ENCODE assay signal across 10 cellular contexts in the genomic region with DNA sequence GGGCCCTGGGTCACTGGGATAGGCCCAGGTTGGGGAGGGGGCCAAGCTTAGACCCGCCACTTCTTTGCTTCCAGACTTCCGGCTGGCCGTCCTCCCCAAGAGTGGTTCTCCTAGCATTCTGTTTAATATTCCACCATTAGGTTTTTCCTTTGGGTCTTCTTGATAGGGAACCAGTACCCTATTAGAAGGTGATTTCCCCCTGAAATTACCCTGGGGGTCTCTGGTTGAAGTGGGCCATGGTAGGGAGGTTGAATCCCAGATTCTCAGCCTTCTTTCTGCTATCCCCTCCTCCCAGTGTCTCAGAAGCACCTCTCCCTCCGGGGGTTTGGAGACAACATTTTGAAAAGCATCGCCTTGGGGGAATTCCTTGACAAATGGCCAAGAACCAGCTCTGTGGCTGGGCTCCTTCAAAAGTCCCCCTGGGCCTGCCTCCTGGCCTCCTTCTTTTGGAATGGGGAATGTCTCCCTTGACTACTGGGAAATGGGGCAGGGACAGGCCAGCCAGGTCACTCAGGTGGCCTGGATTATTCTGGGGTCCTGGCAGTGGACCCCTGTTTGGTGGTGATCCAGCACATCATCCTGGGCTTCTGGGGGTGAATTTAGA. TPM values are rescaled to one million over a fixed set of nuclear protein-coding genes. Genes with fewer than 3 reads are reported as not detected.
DNase-seq lines count a peak whose midpoint lies in the region; ATAC-seq and TF ChIP-seq lines count a peak whose summit lies in the region.
"Had no signal": no experiment of that assay in that cellular context is flagged by ENCODE, and none has a peak within 500 bp of the region (broad histone marks: within the 10 kb centered on the region; RNA-seq: fewer than 3 reads in every experiment).

No MANE protein-coding gene starts in this region.

- DNase-seq in ELF-1 (ENCODE audit: low read depth, low spot score) (peak; percentile 96), SJSA1 (ENCODE audit: low read depth in 1 of 2, low spot score in 2 of 2) (peak in 1 of 2 experiments; percentile 57), esophagus squamous epithelium (lab: John Stamatoyannopoulos, UW) (no peak), smooth muscle cell (lab: John Stamatoyannopoulos, UW; ENCODE audit: unreplicated experiment) (no peak), activated gamma-delta T cell (lab: John Stamatoyannopoulos, UW) (no peak), KG1 (lab: John Stamatoyannopoulos, UW) (no peak)
- DNase-seq in stimulated activated naive CD4-positive, alpha-beta T cell (lab: John Stamatoyannopoulos, UW), result no peak
- DNase-seq: NCI-H510A treated with DMSO at 0.1 percent for 48 hours had no signal

- no peak overlapping the region for H2AFZ ChIP-seq in smooth muscle cell (ENCODE audit: low read depth)

- ATAC-seq in HG03045 (IDR thresholded peaks at IDR 0.05; ENCODE audit: unreplicated experiment), result no peak
- ATAC-seq: left lobe of liver had no signal

- intact Hi-C loops in esophagus squamous epithelium (cut with DNase I), result no loop called here

- no peak for TF ChIP-seq CTCF in esophagus squamous epithelium (IDR thresholded peaks at IDR 0.05)
- TF ChIP-seq CTCF in smooth muscle cell (IDR thresholded peaks at IDR 0.05; ENCODE audit: borderline replicate concordance, insufficient read depth, poor library complexity, severe bottlenecking), result no peak

- no peak overlapping the region for H3K9ac ChIP-seq in smooth muscle cell (ENCODE audit: low read depth)

- TF ChIP-seq POLR2A in esophagus squamous epithelium (IDR thresholded peaks at IDR 0.05), result no peak

- H3F3A ChIP-seq in smooth muscle cell (ENCODE audit: low read depth), result peaks cover 29% of the 10 kb centered on the region

- H3K79me2 ChIP-seq in smooth muscle cell (ENCODE audit: low read depth), result peaks cover 87% of the 10 kb centered on the region

- H3K9me3 ChIP-seq in SJSA1 (replicated peaks), result no peaks in the 10 kb centered on the region
- no peaks in the 10 kb centered on the region for H3K9me3 ChIP-seq in esophagus squamous epithelium
- H3K9me3 ChIP-seq in smooth muscle cell (replicated peaks; ENCODE audit: low read depth), result no peaks in the 10 kb centered on the region

- peak overlapping the region; percentile 97 for H3K4me2 ChIP-seq in smooth muscle cell

- H3K4me1 ChIP-seq in SJSA1 (replicated peaks) (peaks cover 82% of the 10 kb centered on the region), esophagus squamous epithelium (peaks cover 55 to 97% (median 65%) of the 10 kb centered on the region in 3 donors), smooth muscle cell (ENCODE audit: low read depth) (peaks cover 50% of the 10 kb centered on the region)

- H3K27me3 ChIP-seq in SJSA1 (replicated peaks), result no peaks in the 10 kb centered on the region
- H3K27me3 ChIP-seq in esophagus squamous epithelium, result no peaks in the 10 kb centered on the region
- no peaks in the 10 kb centered on the region for H3K27me3 ChIP-seq in smooth muscle cell (ENCODE audit: low read depth)

- peaks cover 99% of the 10 kb centered on the region for H4K20me1 ChIP-seq in smooth muscle cell (ENCODE audit: low read depth)

- 61 to 66% methylated on average over 4 to 5 of the region's 5 CpGs for WGBS in esophagus squamous epithelium, 2 donors
- 72% methylated on average over 5 of the region's 5 CpGs for WGBS in smooth muscle cell (ENCODE audit: low lambda C conversion rate)

- H3K36me3 ChIP-seq in SJSA1 (peaks cover 80% of the 10 kb centered on the region), esophagus squamous epithelium (peaks cover 0 to 49% (median 3%) of the 10 kb centered on the region in 3 donors), smooth muscle cell (ENCODE audit: low read depth) (no peaks in the 10 kb centered on the region)

- H3K4me3 ChIP-seq in SJSA1 (no peak overlapping the region), esophagus squamous epithelium (no peak overlapping the region), smooth muscle cell (no peak overlapping the region)

- H3K27ac ChIP-seq in SJSA1, result peak overlapping the region; percentile 27; the same call in 1 of the 2 replicates
- peak overlapping the region in 3 of 4 donors; percentile 73 to 98 (median 97) for H3K27ac ChIP-seq in esophagus squamous epithelium
- H3K27ac ChIP-seq in smooth muscle cell (ENCODE audit: low read depth), result peak overlapping the region; percentile 1

RNA-seq across cellular contexts. Expression of gene LASP1, which starts 5.7 kb away (rescaled TPM):
- total RNA-seq in SJSA1 (2014; rRNA removed; shearing (Covaris generic)), result 146 and 174 TPM in 2 replicates
- 10 to 100 TPM; 44.3 to 66.0 (median 51.9) TPM for total RNA-seq in esophagus squamous epithelium
- total RNA-seq in smooth muscle cell, result 108 and 133 TPM in 2 replicates
- 120 and 130 TPM in 2 replicates for polyA plus RNA-seq in smooth muscle cell

RNA-seq across cellular contexts. Expression of gene RPL23, which starts 22.1 kb away (rescaled TPM):
- total RNA-seq in SJSA1 (2014; rRNA removed; shearing (Covaris generic)), result 817 and 952 TPM in 2 replicates
- total RNA-seq in esophagus squamous epithelium (1,000 to 10,000 TPM in 3 of 4 donors, 100 to 1,000 TPM in 1; 998 to 2,109 (median 1,205) TPM), smooth muscle cell (1,675 and 1,715 TPM in 2 replicates)
- 435 and 499 TPM in 2 replicates for polyA plus RNA-seq in smooth muscle cell

RNA-seq across cellular contexts. Expression of gene CWC25, which starts 50.5 kb away (rescaled TPM):
- 6.6 and 11.3 TPM in 2 replicates for total RNA-seq in SJSA1 (2014; rRNA removed; shearing (Covaris generic))
- 10 to 100 TPM in 3 of 4 donors, 1 to 10 TPM in 1; 9.4 to 25.9 (median 16.8) TPM for total RNA-seq in esophagus squamous epithelium
- total RNA-seq in smooth muscle cell, result 9.2 and 26.0 TPM in 2 replicates
- 11.0 and 17.2 TPM in 2 replicates for polyA plus RNA-seq in smooth muscle cell

Comparison
In these comparisons a context has a peak if more than half of its experiments do, and no peak if none do; other contexts are left out.
1. H3K27ac ChIP-seq: peak in every context shown above with its lines; median percentile 97 in esophagus squamous epithelium; 27 in SJSA1; 1 in smooth muscle cell.